ENCODE assay signal across 10 cellular contexts in the genomic region with DNA sequence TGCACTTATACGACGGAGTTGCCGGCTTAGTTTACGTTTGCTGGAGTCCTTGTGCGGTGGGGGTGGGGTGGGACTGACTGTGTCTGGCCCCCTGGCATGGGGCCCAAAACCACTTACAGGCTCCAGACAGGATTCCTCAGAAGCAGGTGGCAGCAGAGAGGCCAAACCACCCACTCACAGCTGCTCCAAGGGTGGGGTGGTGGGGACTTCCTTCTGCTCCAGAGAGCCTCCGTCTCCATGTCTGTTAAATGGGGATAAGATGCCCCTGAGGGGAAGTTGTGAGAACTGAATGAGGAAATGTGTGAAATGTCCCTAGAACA. TPM values are rescaled to one million over a fixed set of nuclear protein-coding genes. Genes with fewer than 3 reads are reported as not detected.
A peak's percentile ranks its signal among the peaks of the same experiment; 100 is the strongest.
DNase-seq lines count a peak whose midpoint lies in the region; ATAC-seq and TF ChIP-seq lines count a peak whose summit lies in the region.
"Had no signal": no experiment of that assay in that cellular context is flagged by ENCODE, and none has a peak within 500 bp of the region (broad histone marks: within the 10 kb centered on the region; RNA-seq: fewer than 3 reads in every experiment).

No MANE protein-coding gene starts in this region.

- peak; percentile 36 for DNase-seq in activated CD8-positive, alpha-beta memory T cell treated with anti-CD3 and anti-CD28 coated beads, Interleukin-2, amount 10 ng/mL, durations not matched to agents 7 days and 5 days
- DNase-seq in activated CD8-positive, alpha-beta memory T cell treated with anti-CD3 and anti-CD28 coated beads, Interleukin-2, amount 50 U/mL, for 4 hours = no peak
- peak; percentile 97 for DNase-seq in SJCRH30
- peak; percentile 58 for DNase-seq in right atrium auricular region (ENCODE audit: low spot score)
- no peak for DNase-seq in nephron progenitor cell
- no peak for DNase-seq in right lobe of liver
- DNase-seq in activated T-cell treated with anti-CD3 and anti-CD28 coated beads for 4 hours = no peak
- DNase-seq in OCI-M2 (lab: John Stamatoyannopoulos, UW; ENCODE audit: unreplicated experiment) = no peak
- DNase-seq: esophagus squamous epithelium had no signal

- H3K4me3 ChIP-seq in SJCRH30 = peak overlapping the region; percentile 15; the same call in 1 of the 2 replicates
- H3K4me3 ChIP-seq in right atrium auricular region = no peak overlapping the region
- no peak overlapping the region for H3K4me3 ChIP-seq in right lobe of liver
- H3K4me3 ChIP-seq: esophagus squamous epithelium had no signal

- peaks cover 8% of the 10 kb centered on the region; the same call in 1 of the 2 replicates for H3K27me3 ChIP-seq in SJCRH30
- no peaks in the 10 kb centered on the region for H3K27me3 ChIP-seq in right atrium auricular region
- H3K27me3 ChIP-seq in right lobe of liver = no peaks in the 10 kb centered on the region

- TF ChIP-seq CTCF in right atrium auricular region (IDR thresholded peaks at IDR 0.05) (no peak), nephron progenitor cell (IDR thresholded peaks at IDR 0.05) (no peak), right lobe of liver (IDR thresholded peaks at IDR 0.05) (no peak)

- H3K36me3 ChIP-seq in SJCRH30 (no peaks in the 10 kb centered on the region), right atrium auricular region (no peaks in the 10 kb centered on the region), right lobe of liver (no peaks in the 10 kb centered on the region)
- H3K36me3 ChIP-seq: esophagus squamous epithelium had no signal

- no peaks in the 10 kb centered on the region for H3K4me1 Mint-ChIP-seq in activated CD8-positive, alpha-beta memory T cell treated with anti-CD3 and anti-CD28 coated beads, Interleukin-2, amount 10 ng/mL, durations not matched to agents 7 days and 5 days
- peaks cover 49% of the 10 kb centered on the region for H3K4me1 Mint-ChIP-seq in nephron progenitor cell
- H3K4me1 Mint-ChIP-seq: naive thymus-derived CD8-positive, alpha-beta T cell had no signal

- CTCF ChIA-PET in activated CD8-positive, alpha-beta memory T cell treated with anti-CD3 and anti-CD28 coated beads, Interleukin-2, amount 10 ng/mL, durations not matched to agents 7 days and 5 days (lab: Charles Lee) = no interaction called here

- no peak overlapping the region for H3K4me3 Mint-ChIP-seq in activated CD8-positive, alpha-beta memory T cell treated with anti-CD3 and anti-CD28 coated beads, Interleukin-2, amount 10 ng/mL, durations not matched to agents 7 days and 5 days
- no peak overlapping the region for H3K4me3 Mint-ChIP-seq in nephron progenitor cell
- H3K4me3 Mint-ChIP-seq: naive thymus-derived CD8-positive, alpha-beta T cell had no signal

- peaks cover 40% of the 10 kb centered on the region for H3K4me1 ChIP-seq in SJCRH30
- peaks cover 0 to 5% of the 10 kb centered on the region in 2 donors for H3K4me1 ChIP-seq in right atrium auricular region
- no peaks in the 10 kb centered on the region for H3K4me1 ChIP-seq in right lobe of liver

- no peak overlapping the region for H3K27ac Mint-ChIP-seq in activated CD8-positive, alpha-beta memory T cell treated with anti-CD3 and anti-CD28 coated beads, Interleukin-2, amount 10 ng/mL, durations not matched to agents 7 days and 5 days
- H3K27ac Mint-ChIP-seq in nephron progenitor cell = no peak overlapping the region
- H3K27ac Mint-ChIP-seq: naive thymus-derived CD8-positive, alpha-beta T cell had no signal

- no peaks in the 10 kb centered on the region for H3K36me3 Mint-ChIP-seq in activated CD8-positive, alpha-beta memory T cell treated with anti-CD3 and anti-CD28 coated beads, Interleukin-2, amount 10 ng/mL, durations not matched to agents 7 days and 5 days
- no peaks in the 10 kb centered on the region for H3K36me3 Mint-ChIP-seq in nephron progenitor cell (ENCODE audit: low read depth)
- H3K36me3 Mint-ChIP-seq: naive thymus-derived CD8-positive, alpha-beta T cell had no signal

- H3K27me3 Mint-ChIP-seq in activated CD8-positive, alpha-beta memory T cell treated with anti-CD3 and anti-CD28 coated beads, Interleukin-2, amount 10 ng/mL, durations not matched to agents 7 days and 5 days = peaks cover 18% of the 10 kb centered on the region
- peaks cover 3% of the 10 kb centered on the region for H3K27me3 Mint-ChIP-seq in nephron progenitor cell (ENCODE audit: low read depth, poor library complexity)

- ATAC-seq in activated CD8-positive, alpha-beta memory T cell treated with anti-CD3 and anti-CD28 coated beads, Interleukin-2, amount 10 ng/mL, durations not matched to agents 7 days and 5 days = no peak
- ATAC-seq in right lobe of liver = no peak
- ATAC-seq: naive thymus-derived CD8-positive, alpha-beta T cell had no signal

- H3K27ac ChIP-seq in SJCRH30 (peak overlapping the region; percentile 52), right atrium auricular region (no peak overlapping the region), right lobe of liver (no peak overlapping the region)
- H3K27ac ChIP-seq: esophagus squamous epithelium had no signal

- 67% methylated on average over 1 of the region's 6 CpGs for WGBS in right lobe of liver (ENCODE audit: insufficient coverage, low coverage, low lambda C conversion rate, missing lambda C conversion rate)

- H3K9me3 Mint-ChIP-seq in activated CD8-positive, alpha-beta memory T cell treated with anti-CD3 and anti-CD28 coated beads, Interleukin-2, amount 10 ng/mL, durations not matched to agents 7 days and 5 days (ENCODE audit: low read depth) = no peaks in the 10 kb centered on the region
- peaks cover 4% of the 10 kb centered on the region for H3K9me3 Mint-ChIP-seq in nephron progenitor cell

- no peak for TF ChIP-seq POLR2A in right lobe of liver (IDR thresholded peaks at IDR 0.05)

- intact Hi-C loops in right lobe of liver (cut with DNase I) = no loop called here

- no peaks in the 10 kb centered on the region for H3K9me3 ChIP-seq in SJCRH30 (replicated peaks)
- H3K9me3 ChIP-seq in right atrium auricular region = no peaks in the 10 kb centered on the region
- no peaks in the 10 kb centered on the region for H3K9me3 ChIP-seq in right lobe of liver
- H3K9me3 ChIP-seq: esophagus squamous epithelium had no signal

RNA-seq across cellular contexts. Expression of a gene that starts 36.7 kb away (rescaled TPM):
- not detected for total RNA-seq in activated CD8-positive, alpha-beta memory T cell treated with anti-CD3 and anti-CD28 coated beads, Interleukin-2, amount 10 ng/mL, durations not matched to agents 7 days and 5 days
- not detected in 2 replicates for total RNA-seq in SJCRH30 (2014; rRNA removed; shearing (Covaris generic))
- total RNA-seq in right atrium auricular region = under 1 TPM in 1 of 2 donors, not detected in 1; 0.12 TPM
- total RNA-seq in right lobe of liver = not detected
- total RNA-seq: naive thymus-derived CD8-positive, alpha-beta T cell had no signal

Comparison
In these comparisons a context has a peak if more than half of its experiments do, and no peak if none do; other contexts are left out.
1. DNase-seq: peak in activated CD8-positive, alpha-beta memory T cell treated with anti-CD3 and anti-CD28 coated beads, Interleukin-2, amount 10 ng/mL, durations not matched to agents 7 days and 5 days (single experiment), SJCRH30 (2 of 2) and right atrium auricular region (single experiment); none in activated CD8-positive, alpha-beta memory T cell treated with anti-CD3 and anti-CD28 coated beads, Interleukin-2, amount 50 U/mL, for 4 hours (single experiment), nephron progenitor cell (single experiment), right lobe of liver (0 of 3), activated T-cell treated with anti-CD3 and anti-CD28 coated beads for 4 hours (single experiment) and OCI-M2 (single experiment).